2 cellular contexts compared by ENCODE assay signal in genomic region chr10:78038791-78039547, GRCh38.
A peak's percentile ranks its signal among the peaks of the same experiment; 100 is the strongest.
TF ChIP-seq lines count a peak whose summit lies in the region.

No MANE protein-coding gene starts in this region.

TF ChIP-seq in HepG2, 621 proteins besides CTCF, POLR2A, EP300 and RAD21:
- peak; percentile 15 for TF ChIP-seq RBM22 (optimal IDR thresholded peaks at IDR 0.05; ENCODE audit: low read length)
- no peak for TF ChIP-seq THRA (CRISPR knock-in tag; IDR thresholded peaks at IDR 0.05; ENCODE audit: borderline replicate concordance)

TF ChIP-seq in endothelial cell of umbilical vein, 7 proteins besides CTCF, POLR2A, EP300 and RAD21:
- TF ChIP-seq MAX (IDR thresholded peaks at IDR 0.05; ENCODE audit: insufficient read depth, insufficient read length) = no peak
- TF ChIP-seq JUN (IDR thresholded peaks at IDR 0.05; ENCODE audit: borderline replicate concordance, insufficient read depth, insufficient read length, low read depth) = no peak
- TF ChIP-seq MYC (IDR thresholded peaks at IDR 0.05; ENCODE audit: low read depth, low read length) = no peak
- no peak for TF ChIP-seq GATA2 (IDR thresholded peaks at IDR 0.05; ENCODE audit: insufficient read depth, insufficient read length, low read depth, low read length)
- no peak for TF ChIP-seq POLR2AphosphoS5 (IDR thresholded peaks at IDR 0.05; ENCODE audit: insufficient read depth, low read depth, low read length)
- no peak for TF ChIP-seq EZH2 (IDR thresholded peaks at IDR 0.05; ENCODE audit: borderline replicate concordance, low read depth, low read length, severe bottlenecking)
- TF ChIP-seq FOS (IDR thresholded peaks at IDR 0.05; ENCODE audit: borderline replicate concordance, insufficient read depth, low read length) = no peak
